11 cellular contexts compared by ENCODE assay signal in the genomic region with DNA sequence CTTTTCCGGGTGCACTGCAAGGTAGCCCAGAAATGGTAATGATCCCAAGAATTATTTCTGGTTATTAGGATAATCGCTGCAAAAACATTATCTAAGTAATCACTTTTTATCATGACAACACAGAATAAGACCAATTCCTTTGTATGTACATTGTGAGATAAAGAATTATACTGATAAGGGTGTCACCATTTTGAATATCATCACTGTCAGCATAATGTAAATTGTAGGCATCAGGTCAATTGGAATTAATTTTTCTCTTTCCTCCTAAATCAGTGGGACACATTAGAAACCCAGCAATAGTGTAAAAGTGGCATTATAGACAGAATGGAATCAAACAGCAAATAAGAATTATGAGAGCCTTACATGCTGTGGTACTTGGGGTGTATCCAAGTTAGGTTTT.
"Had no signal": no experiment of that assay in that cellular context is flagged by ENCODE, and none has a peak within 500 bp of the region (broad histone marks: within the 10 kb centered on the region; RNA-seq: fewer than 3 reads in every experiment).

No MANE protein-coding gene starts in this region.

- FAIRE-seq: H1, H54 had no signal

- ATAC-seq: GM23338, HCT116 had no signal

- H3K9ac ChIP-seq: GM23248 had no signal

- H3K4me2 ChIP-seq: GM23338 had no signal

- H3K27ac ChIP-seq: GM23248 had no signal

- H2AFZ ChIP-seq: GM23248, GM23338 had no signal

- H3K36me3 ChIP-seq: HAP-1 had no signal

- DNase-seq: GM23248, GOT3, H7, H9, HCEC 1CT, HFFc6 had no signal

- H3K9me3 ChIP-seq: HAP-1 had no signal

- H3K4me3 ChIP-seq: GM23248, GM23338, HAP-1 had no signal
